7 cellular contexts compared by ENCODE assay signal in the genomic region with DNA sequence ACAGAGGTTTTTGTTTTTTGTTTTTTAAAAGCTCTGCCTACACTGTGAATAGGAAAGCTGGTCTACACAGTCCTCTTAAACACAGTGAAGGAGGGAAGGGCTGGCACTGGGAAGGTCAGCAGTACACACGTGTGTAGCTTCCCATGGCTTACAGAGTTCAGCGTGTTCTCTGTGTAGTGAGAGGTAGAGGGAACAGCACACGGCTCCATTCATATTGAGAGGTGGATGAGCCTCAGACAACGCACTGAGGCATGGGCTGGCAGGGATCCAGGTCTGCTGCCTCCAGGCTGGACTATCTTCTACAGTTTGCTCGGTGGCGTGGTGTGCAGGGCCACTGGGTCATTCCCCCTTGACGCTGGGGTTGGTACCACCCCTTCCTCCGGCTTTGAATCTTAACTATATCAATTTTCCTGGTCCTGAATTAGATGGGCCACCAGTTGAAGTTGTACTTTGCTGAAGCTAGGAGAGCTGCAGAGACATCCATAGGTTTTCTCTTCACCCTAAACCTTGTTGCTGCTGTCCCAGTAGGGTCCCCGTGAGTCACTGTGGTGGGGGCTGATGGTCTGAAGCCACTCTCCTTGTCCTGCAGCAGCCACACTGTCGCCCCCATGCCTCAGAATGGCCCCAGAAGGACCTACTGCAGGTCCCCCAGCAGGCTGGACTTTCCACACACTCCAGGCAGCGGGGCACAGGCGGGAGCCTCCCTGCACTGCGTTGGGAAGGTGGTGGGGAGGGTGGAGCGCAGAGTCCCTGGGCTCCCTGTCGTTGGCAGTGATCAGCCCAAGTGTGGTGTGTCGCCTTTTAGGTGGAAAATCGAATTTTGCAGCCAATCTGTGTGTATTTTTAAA. TPM values are rescaled to one million over a fixed set of nuclear protein-coding genes. Genes with fewer than 3 reads are reported as not detected.
DNase-seq lines count a peak whose midpoint lies in the region; ATAC-seq and TF ChIP-seq lines count a peak whose summit lies in the region.
"Had no signal": no experiment of that assay in that cellular context is flagged by ENCODE, and none has a peak within 500 bp of the region (broad histone marks: within the 10 kb centered on the region; RNA-seq: fewer than 3 reads in every experiment).

No MANE protein-coding gene starts in this region.

- CTCF ChIA-PET in OCI-LY7 (lab: Charles Lee; ENCODE audit: unreplicated experiment) = no interaction called here

- H3K79me2 ChIP-seq in OCI-LY7 (ENCODE audit: insufficient read depth, low read depth, low read length) = peaks cover 24% of the 10 kb centered on the region

- H3K9me3 ChIP-seq in BE2C (no peaks in the 10 kb centered on the region), OCI-LY7 (ENCODE audit: low read length) (no peaks in the 10 kb centered on the region)

- TF ChIP-seq CTCF in BE2C (IDR thresholded peaks at IDR 0.05; ENCODE audit: low read depth, low read length) (no peak), OCI-LY7 (conservative IDR thresholded peaks at IDR 0.05; ENCODE audit: low read length) (no peak)

- H4K20me1 ChIP-seq in OCI-LY7 (ENCODE audit: insufficient read depth, low read length) = peaks cover 10% of the 10 kb centered on the region; the same call in 1 of the 2 replicates

- intact Hi-C loops in OCI-LY7 (cut with micrococcal nuclease; ENCODE audit: unreplicated experiment) = loop anchor here (5.0 kb wide), 1 partner anchor 57 kb away; a partner anchor contains a TSS

- ATAC-seq in GM19328 (IDR thresholded peaks at IDR 0.05; ENCODE audit: unreplicated experiment) = no peak

- no peaks in the 10 kb centered on the region for H3K27me3 ChIP-seq in BE2C

- peak; percentile 62 for DNase-seq in BE2C
- no peak for DNase-seq in OCI-LY7 (ENCODE audit: low spot score)
- peak; percentile 64 for DNase-seq in glomerular visceral epithelial cell (ENCODE audit: extremely low spot score)
- no peak for DNase-seq in NCI-H526 treated with DMSO at 0.1 percent for 48 hours (lab: John Stamatoyannopoulos, UW)
- no peak for DNase-seq in HT-29 (ENCODE audit: low spot score)
- DNase-seq: NCI-H2227 treated with DMSO at 0.1 percent for 48 hours had no signal

- POLR2A ChIA-PET in OCI-LY7 (lab: Charles Lee) = no interaction called here

- peak overlapping the region; percentile 26; the same call in 1 of the 2 replicates for H3K4me2 ChIP-seq in OCI-LY7 (ENCODE audit: low read length)

- no TSS peak for BruUV-seq in OCI-LY7 (replicated peaks; lab: Mats Ljungman, UMichigan)

- H3K4me1 ChIP-seq in BE2C = peaks cover 3% of the 10 kb centered on the region; the same call in 1 of the 2 replicates
- peaks cover 17% of the 10 kb centered on the region for H3K4me1 ChIP-seq in OCI-LY7 (ENCODE audit: insufficient read depth, low read length, poor library complexity, severe bottlenecking)

- no peak overlapping the region for H3K27ac ChIP-seq in OCI-LY7 (ENCODE audit: low read depth, low read length, poor library complexity, severe bottlenecking)

- H2AFZ ChIP-seq in OCI-LY7 (ENCODE audit: low read length) = no peak overlapping the region

- H3K9me2 ChIP-seq in OCI-LY7 (ENCODE audit: insufficient read depth, low read length) = no peaks in the 10 kb centered on the region

- peak overlapping the region; percentile 37 for H3K4me3 ChIP-seq in BE2C (ENCODE audit: low read depth, low read length)
- H3K4me3 ChIP-seq in OCI-LY7 (ENCODE audit: low read depth, low read length, poor library complexity, severe bottlenecking) = no peak overlapping the region

- H3K36me3 ChIP-seq in BE2C (peaks cover 22% of the 10 kb centered on the region), OCI-LY7 (ENCODE audit: insufficient read depth, low read length) (peaks cover 37% of the 10 kb centered on the region; the same call in 1 of the 2 replicates)

RNA-seq across cellular contexts. Expression of a gene that starts 2.0 kb away (rescaled TPM):
- 329 TPM for polyA plus RNA-seq in BE2C (2012; ENCODE audit: insufficient read depth, insufficient read length, low read depth)
- 50.4 and 57.9 TPM in 2 replicates for total RNA-seq in OCI-LY7 (2014; rRNA removed; shearing (Covaris generic))
- total RNA-seq in OCI-LY7 (2022) = 105 and 116 TPM in 2 replicates
- total RNA-seq in HT-29 (2014; rRNA removed; shearing (Covaris generic)) = 142 and 150 TPM in 2 replicates

RNA-seq across cellular contexts. Expression of a gene that starts 18.4 kb away (rescaled TPM):
- polyA plus RNA-seq in BE2C (2012; ENCODE audit: insufficient read depth, insufficient read length, low read depth) = 0.25 TPM
- not detected in 2 replicates for total RNA-seq in OCI-LY7 (2014; rRNA removed; shearing (Covaris generic))
- 0.09 and 0.15 TPM in 2 replicates for total RNA-seq in OCI-LY7 (2022)
- total RNA-seq in HT-29 (2014; rRNA removed; shearing (Covaris generic)) = 0.08 and 0.33 TPM in 2 replicates

RNA-seq across cellular contexts. Expression of a gene that starts 20.3 kb away (rescaled TPM):
- polyA plus RNA-seq in BE2C (2012; ENCODE audit: insufficient read depth, insufficient read length, low read depth) = 0.49 TPM
- total RNA-seq in OCI-LY7 (2014; rRNA removed; shearing (Covaris generic)) = not detected in 2 replicates
- total RNA-seq in OCI-LY7 (2022) = not detected in 2 replicates
- total RNA-seq in HT-29 (2014; rRNA removed; shearing (Covaris generic)) = not detected in 2 replicates

RNA-seq across cellular contexts. Expression of a gene that starts 38.9 kb away (rescaled TPM):
- polyA plus RNA-seq in BE2C (2012; ENCODE audit: insufficient read depth, insufficient read length, low read depth) = 0.56 TPM
- not detected in 2 replicates for total RNA-seq in OCI-LY7 (2014; rRNA removed; shearing (Covaris generic))
- 0.39 and 0.42 TPM in 2 replicates for total RNA-seq in OCI-LY7 (2022)
- 1.3 and 2.7 TPM in 2 replicates for total RNA-seq in HT-29 (2014; rRNA removed; shearing (Covaris generic))

RNA-seq across cellular contexts. Expression of a gene that starts 58.7 kb away (rescaled TPM):
- 90.9 TPM for polyA plus RNA-seq in BE2C (2012; ENCODE audit: insufficient read depth, insufficient read length, low read depth)
- 26.7 and 31.3 TPM in 2 replicates for total RNA-seq in OCI-LY7 (2014; rRNA removed; shearing (Covaris generic))
- 42.3 and 42.7 TPM in 2 replicates for total RNA-seq in OCI-LY7 (2022)
- 47.2 and 53.6 TPM in 2 replicates for total RNA-seq in HT-29 (2014; rRNA removed; shearing (Covaris generic))

Comparison
In these comparisons a context has a peak if more than half of its experiments do, and no peak if none do; other contexts are left out.
1. DNase-seq: peak in BE2C (single experiment) and glomerular visceral epithelial cell (single experiment); none in OCI-LY7 (single experiment), NCI-H526 treated with DMSO at 0.1 percent for 48 hours (single experiment) and HT-29 (single experiment).